Comparison of ENCODE assay signal across 1 cellular context in the genomic region with DNA sequence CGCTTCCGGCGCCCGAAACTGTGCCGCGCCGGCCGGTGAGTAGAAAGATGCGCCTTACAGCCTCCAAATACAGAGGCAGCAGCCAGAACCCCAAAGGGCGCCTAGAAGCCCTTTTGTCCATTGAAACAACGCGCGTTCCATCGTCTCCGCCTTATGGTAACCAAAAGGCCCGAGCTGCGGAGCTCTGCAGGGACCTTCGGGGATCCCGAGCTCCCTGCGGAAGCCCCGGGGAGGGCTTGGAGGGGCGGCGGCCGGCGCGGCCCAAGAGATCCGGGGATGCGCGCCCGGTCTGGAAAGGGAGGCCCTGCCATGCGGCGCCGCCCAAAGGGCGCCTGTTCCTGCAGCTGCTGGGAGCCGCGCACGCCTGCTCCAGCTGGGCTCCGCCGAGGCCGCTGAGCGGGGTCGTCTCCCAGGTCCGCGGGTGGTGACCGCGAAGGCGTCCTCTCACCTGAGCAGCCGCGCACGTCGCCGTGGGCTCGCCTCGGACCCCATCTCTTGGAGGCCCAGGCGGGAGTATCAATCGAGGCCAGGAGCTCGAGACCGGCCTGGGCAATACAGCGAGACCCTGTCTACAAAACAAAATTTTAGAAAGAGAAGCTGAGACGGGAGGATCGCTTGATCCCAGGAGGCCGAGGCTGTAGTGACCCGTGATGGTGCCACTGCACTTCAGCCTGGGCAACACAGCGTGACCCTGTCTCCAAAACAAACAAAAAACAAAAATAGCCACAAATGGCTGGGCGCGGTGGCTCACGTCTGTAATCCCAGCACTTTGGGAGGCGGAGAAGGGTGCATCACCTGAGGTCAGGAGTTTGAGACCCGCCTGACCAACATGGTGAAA.
TF ChIP-seq lines count a peak whose summit lies in the region.

No MANE protein-coding gene starts in this region.

TF ChIP-seq in GM12878, 131 proteins besides CTCF, POLR2A, EP300 and RAD21:
- TF ChIP-seq KLF5 (IDR thresholded peaks at IDR 0.05; ENCODE audit: partially characterized antibody), result peak; percentile 19
- TF ChIP-seq ETV6 (conservative IDR thresholded peaks at IDR 0.05 in 1 of 2, IDR thresholded peaks at IDR 0.05 in 1 of 2; ENCODE audit: borderline replicate concordance in 1 of 2, low read depth in 1 of 2), result 0 out of 4 replicates have a peak, but pooled peaks of 1 of the 2 experiments have one; percentile 28
- peak; percentile 95; the same call in 1 of the 2 replicates for TF ChIP-seq ASH2L (IDR thresholded peaks at IDR 0.05; ENCODE audit: borderline replicate concordance, low read depth)
- TF ChIP-seq ATF7 (IDR thresholded peaks at IDR 0.05; ENCODE audit: low read depth), result no peak
- peak; percentile 45; the same call in 1 of the 2 replicates for TF ChIP-seq DPF2 (IDR thresholded peaks at IDR 0.05)
- TF ChIP-seq RBBP5 (conservative IDR thresholded peaks at IDR 0.05), result no peak
- no peak for TF ChIP-seq NFIC (IDR thresholded peaks at IDR 0.05; ENCODE audit: low read depth, low read length)
- TF ChIP-seq RUNX3 (IDR thresholded peaks at IDR 0.05; ENCODE audit: low read length), result peak; percentile 37
- TF ChIP-seq, protein P1, sequence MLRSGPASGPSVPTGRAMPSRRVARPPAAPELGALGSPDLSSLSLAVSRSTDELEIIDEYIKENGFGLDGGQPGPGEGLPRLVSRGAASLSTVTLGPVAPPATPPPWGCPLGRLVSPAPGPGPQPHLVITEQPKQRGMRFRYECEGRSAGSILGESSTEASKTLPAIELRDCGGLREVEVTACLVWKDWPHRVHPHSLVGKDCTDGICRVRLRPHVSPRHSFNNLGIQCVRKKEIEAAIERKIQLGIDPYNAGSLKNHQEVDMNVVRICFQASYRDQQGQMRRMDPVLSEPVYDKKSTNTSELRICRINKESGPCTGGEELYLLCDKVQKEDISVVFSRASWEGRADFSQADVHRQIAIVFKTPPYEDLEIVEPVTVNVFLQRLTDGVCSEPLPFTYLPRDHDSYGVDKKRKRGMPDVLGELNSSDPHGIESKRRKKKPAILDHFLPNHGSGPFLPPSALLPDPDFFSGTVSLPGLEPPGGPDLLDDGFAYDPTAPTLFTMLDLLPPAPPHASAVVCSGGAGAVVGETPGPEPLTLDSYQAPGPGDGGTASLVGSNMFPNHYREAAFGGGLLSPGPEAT (IDR thresholded peaks at IDR 0.05; ENCODE audit: low read depth), result peak; percentile 30; the same call in 1 of the 2 replicates
- TF ChIP-seq FOXK2 (IDR thresholded peaks at IDR 0.05), result peak; percentile 26; the same call in 1 of the 2 replicates
- peak; percentile 4 for TF ChIP-seq RELA (IDR thresholded peaks at IDR 0.05; ENCODE audit: borderline replicate concordance, partially characterized antibody)
- 0 out of 2 replicates have a peak, but pooled peaks have one; percentile 11 for TF ChIP-seq RB1 (IDR thresholded peaks at IDR 0.05; ENCODE audit: borderline replicate concordance)
- TF ChIP-seq SMARCA5 (IDR thresholded peaks at IDR 0.05), result peak; percentile 73
- TF ChIP-seq BRCA1 (IDR thresholded peaks at IDR 0.05; ENCODE audit: low read depth, low read length), result no peak
- TF ChIP-seq, protein P2, sequence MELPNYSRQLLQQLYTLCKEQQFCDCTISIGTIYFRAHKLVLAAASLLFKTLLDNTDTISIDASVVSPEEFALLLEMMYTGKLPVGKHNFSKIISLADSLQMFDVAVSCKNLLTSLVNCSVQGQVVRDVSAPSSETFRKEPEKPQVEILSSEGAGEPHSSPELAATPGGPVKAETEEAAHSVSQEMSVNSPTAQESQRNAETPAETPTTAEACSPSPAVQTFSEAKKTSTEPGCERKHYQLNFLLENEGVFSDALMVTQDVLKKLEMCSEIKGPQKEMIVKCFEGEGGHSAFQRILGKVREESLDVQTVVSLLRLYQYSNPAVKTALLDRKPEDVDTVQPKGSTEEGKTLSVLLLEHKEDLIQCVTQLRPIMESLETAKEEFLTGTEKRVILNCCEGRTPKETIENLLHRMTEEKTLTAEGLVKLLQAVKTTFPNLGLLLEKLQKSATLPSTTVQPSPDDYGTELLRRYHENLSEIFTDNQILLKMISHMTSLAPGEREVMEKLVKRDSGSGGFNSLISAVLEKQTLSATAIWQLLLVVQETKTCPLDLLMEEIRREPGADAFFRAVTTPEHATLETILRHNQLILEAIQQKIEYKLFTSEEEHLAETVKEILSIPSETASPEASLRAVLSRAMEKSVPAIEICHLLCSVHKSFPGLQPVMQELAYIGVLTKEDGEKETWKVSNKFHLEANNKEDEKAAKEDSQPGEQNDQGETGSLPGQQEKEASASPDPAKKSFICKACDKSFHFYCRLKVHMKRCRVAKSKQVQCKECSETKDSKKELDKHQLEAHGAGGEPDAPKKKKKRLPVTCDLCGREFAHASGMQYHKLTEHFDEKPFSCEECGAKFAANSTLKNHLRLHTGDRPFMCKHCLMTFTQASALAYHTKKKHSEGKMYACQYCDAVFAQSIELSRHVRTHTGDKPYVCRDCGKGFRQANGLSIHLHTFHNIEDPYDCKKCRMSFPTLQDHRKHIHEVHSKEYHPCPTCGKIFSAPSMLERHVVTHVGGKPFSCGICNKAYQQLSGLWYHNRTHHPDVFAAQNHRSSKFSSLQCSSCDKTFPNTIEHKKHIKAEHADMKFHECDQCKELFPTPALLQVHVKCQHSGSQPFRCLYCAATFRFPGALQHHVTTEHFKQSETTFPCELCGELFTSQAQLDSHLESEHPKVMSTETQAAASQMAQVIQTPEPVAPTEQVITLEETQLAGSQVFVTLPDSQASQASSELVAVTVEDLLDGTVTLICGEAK (IDR thresholded peaks at IDR 0.05; ENCODE audit: borderline replicate concordance), result no peak; the same call in 1 of the 2 replicates
- TF ChIP-seq, protein P3, sequence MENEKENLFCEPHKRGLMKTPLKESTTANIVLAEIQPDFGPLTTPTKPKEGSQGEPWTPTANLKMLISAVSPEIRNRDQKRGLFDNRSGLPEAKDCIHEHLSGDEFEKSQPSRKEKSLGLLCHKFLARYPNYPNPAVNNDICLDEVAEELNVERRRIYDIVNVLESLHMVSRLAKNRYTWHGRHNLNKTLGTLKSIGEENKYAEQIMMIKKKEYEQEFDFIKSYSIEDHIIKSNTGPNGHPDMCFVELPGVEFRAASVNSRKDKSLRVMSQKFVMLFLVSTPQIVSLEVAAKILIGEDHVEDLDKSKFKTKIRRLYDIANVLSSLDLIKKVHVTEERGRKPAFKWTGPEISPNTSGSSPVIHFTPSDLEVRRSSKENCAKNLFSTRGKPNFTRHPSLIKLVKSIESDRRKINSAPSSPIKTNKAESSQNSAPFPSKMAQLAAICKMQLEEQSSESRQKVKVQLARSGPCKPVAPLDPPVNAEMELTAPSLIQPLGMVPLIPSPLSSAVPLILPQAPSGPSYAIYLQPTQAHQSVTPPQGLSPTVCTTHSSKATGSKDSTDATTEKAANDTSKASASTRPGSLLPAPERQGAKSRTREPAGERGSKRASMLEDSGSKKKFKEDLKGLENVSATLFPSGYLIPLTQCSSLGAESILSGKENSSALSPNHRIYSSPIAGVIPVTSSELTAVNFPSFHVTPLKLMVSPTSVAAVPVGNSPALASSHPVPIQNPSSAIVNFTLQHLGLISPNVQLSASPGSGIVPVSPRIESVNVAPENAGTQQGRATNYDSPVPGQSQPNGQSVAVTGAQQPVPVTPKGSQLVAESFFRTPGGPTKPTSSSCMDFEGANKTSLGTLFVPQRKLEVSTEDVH (IDR thresholded peaks at IDR 0.05; ENCODE audit: low read depth, partially characterized antibody), result peak; percentile 34
- TF ChIP-seq, protein P4, sequence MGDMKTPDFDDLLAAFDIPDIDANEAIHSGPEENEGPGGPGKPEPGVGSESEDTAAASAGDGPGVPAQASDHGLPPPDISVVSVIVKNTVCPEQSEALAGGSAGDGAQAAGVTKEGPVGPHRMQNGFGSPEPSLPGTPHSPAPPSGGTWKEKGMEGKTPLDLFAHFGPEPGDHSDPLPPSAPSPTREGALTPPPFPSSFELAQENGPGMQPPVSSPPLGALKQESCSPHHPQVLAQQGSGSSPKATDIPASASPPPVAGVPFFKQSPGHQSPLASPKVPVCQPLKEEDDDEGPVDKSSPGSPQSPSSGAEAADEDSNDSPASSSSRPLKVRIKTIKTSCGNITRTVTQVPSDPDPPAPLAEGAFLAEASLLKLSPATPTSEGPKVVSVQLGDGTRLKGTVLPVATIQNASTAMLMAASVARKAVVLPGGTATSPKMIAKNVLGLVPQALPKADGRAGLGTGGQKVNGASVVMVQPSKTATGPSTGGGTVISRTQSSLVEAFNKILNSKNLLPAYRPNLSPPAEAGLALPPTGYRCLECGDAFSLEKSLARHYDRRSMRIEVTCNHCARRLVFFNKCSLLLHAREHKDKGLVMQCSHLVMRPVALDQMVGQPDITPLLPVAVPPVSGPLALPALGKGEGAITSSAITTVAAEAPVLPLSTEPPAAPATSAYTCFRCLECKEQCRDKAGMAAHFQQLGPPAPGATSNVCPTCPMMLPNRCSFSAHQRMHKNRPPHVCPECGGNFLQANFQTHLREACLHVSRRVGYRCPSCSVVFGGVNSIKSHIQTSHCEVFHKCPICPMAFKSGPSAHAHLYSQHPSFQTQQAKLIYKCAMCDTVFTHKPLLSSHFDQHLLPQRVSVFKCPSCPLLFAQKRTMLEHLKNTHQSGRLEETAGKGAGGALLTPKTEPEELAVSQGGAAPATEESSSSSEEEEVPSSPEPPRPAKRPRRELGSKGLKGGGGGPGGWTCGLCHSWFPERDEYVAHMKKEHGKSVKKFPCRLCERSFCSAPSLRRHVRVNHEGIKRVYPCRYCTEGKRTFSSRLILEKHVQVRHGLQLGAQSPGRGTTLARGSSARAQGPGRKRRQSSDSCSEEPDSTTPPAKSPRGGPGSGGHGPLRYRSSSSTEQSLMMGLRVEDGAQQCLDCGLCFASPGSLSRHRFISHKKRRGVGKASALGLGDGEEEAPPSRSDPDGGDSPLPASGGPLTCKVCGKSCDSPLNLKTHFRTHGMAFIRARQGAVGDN (IDR thresholded peaks at IDR 0.05), result peak; percentile 48
- no peak for TF ChIP-seq CBX3 (IDR thresholded peaks at IDR 0.05; ENCODE audit: borderline replicate concordance, low read depth)
- TF ChIP-seq GATAD2B (conservative IDR thresholded peaks at IDR 0.05; ENCODE audit: low read depth), result peak; percentile 55
- TF ChIP-seq ZNF217 (IDR thresholded peaks at IDR 0.05), result 0 out of 2 replicates have a peak, but pooled peaks have one; percentile 10
- no peak; the same call in 1 of the 2 replicates for TF ChIP-seq TCF7 (IDR thresholded peaks at IDR 0.05; ENCODE audit: borderline replicate concordance)
- TF ChIP-seq NBN (IDR thresholded peaks at IDR 0.05), result no peak
- no peak for TF ChIP-seq MYB (IDR thresholded peaks at IDR 0.05; ENCODE audit: borderline replicate concordance, low read depth, low read length)
- TF ChIP-seq, protein P5, sequence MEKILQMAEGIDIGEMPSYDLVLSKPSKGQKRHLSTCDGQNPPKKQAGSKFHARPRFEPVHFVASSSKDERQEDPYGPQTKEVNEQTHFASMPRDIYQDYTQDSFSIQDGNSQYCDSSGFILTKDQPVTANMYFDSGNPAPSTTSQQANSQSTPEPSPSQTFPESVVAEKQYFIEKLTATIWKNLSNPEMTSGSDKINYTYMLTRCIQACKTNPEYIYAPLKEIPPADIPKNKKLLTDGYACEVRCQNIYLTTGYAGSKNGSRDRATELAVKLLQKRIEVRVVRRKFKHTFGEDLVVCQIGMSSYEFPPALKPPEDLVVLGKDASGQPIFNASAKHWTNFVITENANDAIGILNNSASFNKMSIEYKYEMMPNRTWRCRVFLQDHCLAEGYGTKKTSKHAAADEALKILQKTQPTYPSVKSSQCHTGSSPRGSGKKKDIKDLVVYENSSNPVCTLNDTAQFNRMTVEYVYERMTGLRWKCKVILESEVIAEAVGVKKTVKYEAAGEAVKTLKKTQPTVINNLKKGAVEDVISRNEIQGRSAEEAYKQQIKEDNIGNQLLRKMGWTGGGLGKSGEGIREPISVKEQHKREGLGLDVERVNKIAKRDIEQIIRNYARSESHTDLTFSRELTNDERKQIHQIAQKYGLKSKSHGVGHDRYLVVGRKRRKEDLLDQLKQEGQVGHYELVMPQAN (conservative IDR thresholded peaks at IDR 0.05), result peak; percentile 36; the same call in 1 of the 2 replicates
- TF ChIP-seq LARP7 (IDR thresholded peaks at IDR 0.05), result no peak; the same call in none of the 2 replicates
- TF ChIP-seq, protein P6, sequence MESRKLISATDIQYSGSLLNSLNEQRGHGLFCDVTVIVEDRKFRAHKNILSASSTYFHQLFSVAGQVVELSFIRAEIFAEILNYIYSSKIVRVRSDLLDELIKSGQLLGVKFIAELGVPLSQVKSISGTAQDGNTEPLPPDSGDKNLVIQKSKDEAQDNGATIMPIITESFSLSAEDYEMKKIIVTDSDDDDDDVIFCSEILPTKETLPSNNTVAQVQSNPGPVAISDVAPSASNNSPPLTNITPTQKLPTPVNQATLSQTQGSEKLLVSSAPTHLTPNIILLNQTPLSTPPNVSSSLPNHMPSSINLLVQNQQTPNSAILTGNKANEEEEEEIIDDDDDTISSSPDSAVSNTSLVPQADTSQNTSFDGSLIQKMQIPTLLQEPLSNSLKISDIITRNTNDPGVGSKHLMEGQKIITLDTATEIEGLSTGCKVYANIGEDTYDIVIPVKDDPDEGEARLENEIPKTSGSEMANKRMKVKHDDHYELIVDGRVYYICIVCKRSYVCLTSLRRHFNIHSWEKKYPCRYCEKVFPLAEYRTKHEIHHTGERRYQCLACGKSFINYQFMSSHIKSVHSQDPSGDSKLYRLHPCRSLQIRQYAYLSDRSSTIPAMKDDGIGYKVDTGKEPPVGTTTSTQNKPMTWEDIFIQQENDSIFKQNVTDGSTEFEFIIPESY (IDR thresholded peaks at IDR 0.05), result no peak
- peak; percentile 62 for TF ChIP-seq EED (IDR thresholded peaks at IDR 0.05; ENCODE audit: low read depth)
- 0 out of 2 replicates have a peak, but pooled peaks have one; percentile 15 for TF ChIP-seq RCOR1 (conservative IDR thresholded peaks at IDR 0.05; ENCODE audit: low read depth, low read length)
- TF ChIP-seq HDAC6 (IDR thresholded peaks at IDR 0.05; ENCODE audit: unreplicated experiment), result peak; percentile 27
- TF ChIP-seq IKZF1 (conservative IDR thresholded peaks at IDR 0.05), result peak; percentile 41
- peak; percentile 14 for TF ChIP-seq TCF12 (IDR thresholded peaks at IDR 0.05; ENCODE audit: low read depth, low read length)
- TF ChIP-seq ESRRA (IDR thresholded peaks at IDR 0.05; ENCODE audit: low read length), result no peak
- peak in 1 of 2 experiments; percentile 48; a peak in 2 of 4 replicates for TF ChIP-seq BHLHE40 (IDR thresholded peaks at IDR 0.05; ENCODE audit: borderline replicate concordance in 1 of 2, low read depth in 2 of 2, low read length in 1 of 2)
TF ChIP-seq in GM12878: peak in this region for 21.
